ENCODE assay signal across 12 cellular contexts in the genomic region with DNA sequence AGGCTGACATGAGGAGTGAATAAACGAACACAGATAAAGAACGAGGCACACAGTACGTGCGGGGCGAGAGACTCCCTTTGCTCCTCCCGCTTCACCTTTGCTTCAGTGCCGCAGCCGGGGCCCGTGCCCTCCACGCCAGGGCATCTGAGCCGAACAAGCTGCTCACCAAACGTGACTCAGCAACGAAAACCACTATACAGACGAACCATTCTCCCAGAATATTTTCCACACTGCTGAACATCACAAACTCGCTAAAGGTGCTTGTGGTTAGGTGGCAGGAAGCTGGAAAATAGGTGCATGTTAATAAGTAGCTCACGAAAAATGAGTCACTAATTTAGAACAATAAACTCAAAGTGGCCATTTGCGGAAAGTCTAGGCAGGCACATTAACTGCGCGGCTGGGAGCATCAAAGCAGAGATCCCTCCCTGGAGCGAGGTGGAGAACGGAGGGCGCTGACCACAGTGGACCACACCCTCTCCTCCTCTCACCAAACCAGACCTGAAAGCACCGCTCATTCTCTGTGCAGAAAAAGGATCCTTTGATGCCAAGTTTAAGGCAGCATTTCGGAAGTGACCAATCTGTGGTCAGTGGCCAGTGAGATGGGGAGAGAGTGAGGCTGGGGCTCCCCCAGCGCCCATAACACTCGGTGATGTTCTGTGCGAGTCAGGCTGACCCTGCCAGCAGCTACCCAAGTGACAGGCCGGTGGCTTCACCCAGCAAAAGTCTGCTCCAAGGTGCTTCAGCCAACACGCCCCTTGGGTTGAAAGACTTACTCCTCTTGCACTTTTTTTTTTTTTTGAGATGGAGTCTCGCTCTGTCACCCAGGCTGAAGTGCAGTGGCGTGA.
DNase-seq lines count a peak whose midpoint lies in the region; ATAC-seq, FAIRE-seq and TF ChIP-seq lines count a peak whose summit lies in the region.
"Had no signal": no experiment of that assay in that cellular context is flagged by ENCODE, and none has a peak within 500 bp of the region (broad histone marks: within the 10 kb centered on the region; RNA-seq: fewer than 3 reads in every experiment).

No MANE protein-coding gene starts in this region.

- CTCF ChIA-PET in Calu3 (lab: Charles Lee): interaction anchor here (0.6 to 2.1 kb wide), 11 partner anchors 10 to 402 kb away, joined by 3 to 8 read pairs (median 3); a partner anchor contains a TSS

- H3K9ac ChIP-seq in astrocyte (ENCODE audit: low read length) (no peak overlapping the region), GM23248 (no peak overlapping the region)

- H3K9me3 Mint-ChIP-seq in Calu3 (ENCODE audit: low read depth, unreplicated experiment): no peaks in the 10 kb centered on the region
- H3K9me3 Mint-ChIP-seq in astrocyte (ENCODE audit: unreplicated experiment): no peaks in the 10 kb centered on the region
- peaks cover 13% of the 10 kb centered on the region for H3K9me3 Mint-ChIP-seq in nephron progenitor cell
- H3K9me3 Mint-ChIP-seq: HFFc6 had no signal

- ATAC-seq in HG03196 (IDR thresholded peaks at IDR 0.05; ENCODE audit: unreplicated experiment) (no peak), GM21717 (IDR thresholded peaks at IDR 0.05; ENCODE audit: unreplicated experiment) (no peak)

- H3K4me1 Mint-ChIP-seq in Calu3 (ENCODE audit: low read depth, unreplicated experiment) (peaks cover 45% of the 10 kb centered on the region), astrocyte (ENCODE audit: low read depth, unreplicated experiment) (peaks cover 22% of the 10 kb centered on the region), nephron progenitor cell (peaks cover 71% of the 10 kb centered on the region)

- H3K27me3 Mint-ChIP-seq in Calu3 (ENCODE audit: unreplicated experiment) (no peaks in the 10 kb centered on the region), astrocyte (ENCODE audit: low read depth, unreplicated experiment) (no peaks in the 10 kb centered on the region), nephron progenitor cell (ENCODE audit: low read depth, poor library complexity) (no peaks in the 10 kb centered on the region)

- H3K4me2 ChIP-seq in astrocyte (ENCODE audit: low read length) (peak overlapping the region; percentile 75), GM23248 (ENCODE audit: unreplicated experiment) (no peak overlapping the region)

- H3K36me3 ChIP-seq in astrocyte (ENCODE audit: insufficient read depth, low read length) (no peaks in the 10 kb centered on the region), GM23248 (ENCODE audit: low read depth) (no peaks in the 10 kb centered on the region)

- H3K79me2 ChIP-seq in astrocyte (ENCODE audit: insufficient read depth, low read length) (peaks cover 4% of the 10 kb centered on the region), GM23248 (ENCODE audit: insufficient read depth) (peaks cover 13% of the 10 kb centered on the region; the same call in 1 of the 2 replicates)

- no peak for FAIRE-seq in astrocyte (lab: Jason Lieb, UNC)

- WGBS in GM23248 (ENCODE audit: low coverage in 1 of 2, low lambda C conversion rate in 2 of 2, missing lambda C conversion rate in 2 of 2), 2 experiments: 95% methylated on average over 30 to 31 of the region's 31 CpGs

- peak overlapping the region; percentile 6 for H3K4me3 ChIP-seq in Jurkat, Clone E6-1 (ENCODE audit: low read length)
- H3K4me3 ChIP-seq in astrocyte (ENCODE audit: insufficient read depth, low read depth, low read length) (peak overlapping the region; percentile 2), GM23248 (no peak overlapping the region)

- H3K4me3 Mint-ChIP-seq in Calu3 (ENCODE audit: low read depth, unreplicated experiment) (peak overlapping the region; percentile 73), astrocyte (ENCODE audit: unreplicated experiment) (no peak overlapping the region), nephron progenitor cell (no peak overlapping the region)
- H3K4me3 Mint-ChIP-seq: HFFc6 had no signal

- H4K20me1 ChIP-seq in astrocyte (ENCODE audit: insufficient read depth, low read length) (peaks cover 7% of the 10 kb centered on the region), GM23248 (ENCODE audit: insufficient read depth) (no peaks in the 10 kb centered on the region)

- peak overlapping the region; percentile 93 for H3K27ac Mint-ChIP-seq in Calu3 (ENCODE audit: unreplicated experiment)
- H3K27ac Mint-ChIP-seq in astrocyte (ENCODE audit: unreplicated experiment): peak overlapping the region; percentile 29
- H3K27ac Mint-ChIP-seq in nephron progenitor cell: peak overlapping the region; percentile 42
- H3K27ac Mint-ChIP-seq: HFFc6 had no signal

- DNase-seq in Calu3: peak; percentile 84
- peak; percentile 83 for DNase-seq in Jurkat, Clone E6-1 (ENCODE audit: low read depth, low spot score)
- peak; percentile 94 for DNase-seq in astrocyte (ENCODE audit: low read depth)
- no peak for DNase-seq in nephron progenitor cell
- DNase-seq in AG08395 (ENCODE audit: low spot score): no peak
- no peak for DNase-seq in GM23248
- DNase-seq: central memory CD4-positive, alpha-beta T cell; foreskin fibroblast; HFFc6; RPMI8226 had no signal

- BruUV-seq in Calu3 (replicated peaks; lab: Mats Ljungman, UMichigan): no TSS peak

- H3K9me3 ChIP-seq in astrocyte (ENCODE audit: insufficient read depth, low read depth, low read length) (no peaks in the 10 kb centered on the region), GM23248 (ENCODE audit: low read depth) (no peaks in the 10 kb centered on the region)

- intact Hi-C loops in Calu3 (cut with micrococcal nuclease; ENCODE audit: unreplicated experiment): no loop called here

- H3K27ac ChIP-seq in astrocyte (ENCODE audit: low read depth, low read length) (no peak overlapping the region), GM23248 (no peak overlapping the region)

- H2AFZ ChIP-seq in astrocyte (ENCODE audit: low read depth, low read length) (no peak overlapping the region), GM23248 (no peak overlapping the region)

- H3K27me3 ChIP-seq in astrocyte (ENCODE audit: insufficient read depth, low read length) (no peaks in the 10 kb centered on the region), GM23248 (replicated peaks; ENCODE audit: insufficient read depth) (no peaks in the 10 kb centered on the region)

- H3K4me1 ChIP-seq in astrocyte (ENCODE audit: insufficient read depth, low read length) (peaks cover 14% of the 10 kb centered on the region), GM23248 (ENCODE audit: insufficient read depth) (no peaks in the 10 kb centered on the region)

- no peaks in the 10 kb centered on the region for H3F3A ChIP-seq in GM23248 (ENCODE audit: insufficient read depth)

- TF ChIP-seq CTCF in Calu3 (IDR thresholded peaks at IDR 0.05; ENCODE audit: unreplicated experiment): no peak
- TF ChIP-seq CTCF in astrocyte (IDR thresholded peaks at IDR 0.05; ENCODE audit: insufficient read depth, low read depth, low read length): no peak
- no peak for TF ChIP-seq CTCF in nephron progenitor cell (IDR thresholded peaks at IDR 0.05)

- H3K36me3 Mint-ChIP-seq in Calu3 (ENCODE audit: insufficient read depth, unreplicated experiment) (peaks cover 27% of the 10 kb centered on the region), astrocyte (ENCODE audit: low read depth, unreplicated experiment) (no peaks in the 10 kb centered on the region), nephron progenitor cell (ENCODE audit: low read depth) (peaks cover 21% of the 10 kb centered on the region)

- in situ Hi-C loops in GM23248 (cut with MboI): no loop called here

- H3K9me2 ChIP-seq in GM23248 (ENCODE audit: insufficient read depth): no peaks in the 10 kb centered on the region

Comparison
In these comparisons a context has a peak if more than half of its experiments do, and no peak if none do; other contexts are left out.
1. DNase-seq: peak in Calu3 (single experiment), Jurkat, Clone E6-1 (single experiment) and astrocyte (single experiment); none in nephron progenitor cell (single experiment), AG08395 (single experiment) and GM23248 (single experiment).
2. H3K27ac Mint-ChIP-seq: peak in every context shown above with its lines; median percentile 93 in Calu3; 42 in nephron progenitor cell; 29 in astrocyte.